Comparison of ENCODE assay signal across 28 cellular contexts in the genomic region with DNA sequence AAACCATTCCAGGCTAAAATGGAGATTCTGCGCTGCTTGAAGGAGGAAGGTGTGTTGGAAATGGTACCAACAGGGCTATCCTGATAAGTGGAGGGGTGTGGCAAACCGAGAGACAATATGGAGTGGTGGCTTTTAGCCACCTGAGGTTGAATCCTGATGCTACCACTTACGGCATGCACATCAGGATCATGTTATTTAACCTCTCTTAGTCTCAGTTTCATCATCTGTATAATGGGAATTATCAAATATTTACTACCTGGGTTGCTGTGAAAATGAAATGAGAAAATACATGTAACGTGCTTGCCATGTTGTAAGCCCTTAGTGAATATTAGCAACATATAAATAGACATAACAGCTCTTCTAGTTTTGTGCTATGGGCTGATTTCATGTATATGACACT.
"Had no signal": no experiment of that assay in that cellular context is flagged by ENCODE, and none has a peak within 500 bp of the region (broad histone marks: within the 10 kb centered on the region; RNA-seq: fewer than 3 reads in every experiment).

No MANE protein-coding gene starts in this region.

- H3K4me3 Mint-ChIP-seq: activated B cell treated with CpG ODN at 0.5 μM for 24 hours; activated CD4-positive, alpha-beta memory T cell treated with anti-CD3 and anti-CD28 coated beads, Interleukin-2, amount 10 ng/mL, durations not matched to agents 7 days and 5 days; activated naive CD4-positive, alpha-beta T cell treated with anti-CD3 and anti-CD28 coated beads, Interleukin-2, amount 10 ng/mL, durations not matched to agents 7 days and 5 days; activated naive CD8-positive, alpha-beta T cell; activated naive CD8-positive, alpha-beta T cell treated with anti-CD3 and anti-CD28 coated beads, Interleukin-2, amount 50 U/mL, for 24 hours; activated T-cell treated with anti-CD3 and anti-CD28 coated beads, Interleukin-2, amount 50 U/mL, for 4 hours; activated T-helper 1 cell treated with anti-CD3 and anti-CD28 coated beads, Interleukin-12 subunit alpha, Interleukin-12 subunit beta, Interleukin-2, Interleukin-4 antibody, amounts not matched to agents 30 ng/mL and 10 ng/mL and 1 ng/mL, durations not matched to agents 14 hours and 24 hours and 36 hours had no signal

- ATAC-seq: activated naive CD8-positive, alpha-beta T cell treated with anti-CD3 and anti-CD28 coated beads, Interleukin-2, amount 50 U/mL, for 24 hours; activated T-cell treated with anti-CD3 and anti-CD28 coated beads, Interleukin-2, amount 50 U/mL, for 4 hours; body of pancreas had no signal

- H3K27me3 Mint-ChIP-seq: activated naive CD8-positive, alpha-beta T cell had no signal

- H3K4me1 ChIP-seq: body of pancreas, breast epithelium, Peyer's patch had no signal

- H3K27ac Mint-ChIP-seq: activated B cell treated with CpG ODN at 0.5 μM for 24 hours; activated CD4-positive, alpha-beta memory T cell treated with anti-CD3 and anti-CD28 coated beads, Interleukin-2, amount 10 ng/mL, durations not matched to agents 7 days and 5 days; activated naive CD4-positive, alpha-beta T cell treated with anti-CD3 and anti-CD28 coated beads, Interleukin-2, amount 10 ng/mL, durations not matched to agents 7 days and 5 days; activated naive CD8-positive, alpha-beta T cell; activated naive CD8-positive, alpha-beta T cell treated with anti-CD3 and anti-CD28 coated beads, Interleukin-2, amount 50 U/mL, for 24 hours had no signal

- H3K36me3 Mint-ChIP-seq: activated naive CD4-positive, alpha-beta T cell treated with anti-CD3 and anti-CD28 coated beads, Interleukin-2, amount 10 ng/mL, durations not matched to agents 7 days and 5 days; activated naive CD8-positive, alpha-beta T cell had no signal

- H3K4me1 Mint-ChIP-seq: activated B cell treated with CpG ODN at 0.5 μM for 24 hours had no signal

- H3K9me3 ChIP-seq: body of pancreas, breast epithelium, Peyer's patch had no signal

- H3K9me3 Mint-ChIP-seq: activated B cell treated with CpG ODN at 0.5 μM for 24 hours; activated CD4-positive, alpha-beta memory T cell treated with anti-CD3 and anti-CD28 coated beads, Interleukin-2, amount 10 ng/mL, durations not matched to agents 7 days and 5 days; activated naive CD4-positive, alpha-beta T cell treated with anti-CD3 and anti-CD28 coated beads, Interleukin-2, amount 10 ng/mL, durations not matched to agents 7 days and 5 days; activated naive CD8-positive, alpha-beta T cell treated with anti-CD3 and anti-CD28 coated beads, Interleukin-2, amount 50 U/mL, for 24 hours; activated T-cell treated with anti-CD3 and anti-CD28 coated beads, Interleukin-2, amount 50 U/mL, for 4 hours; activated T-helper 1 cell treated with anti-CD3 and anti-CD28 coated beads, Interleukin-12 subunit alpha, Interleukin-12 subunit beta, Interleukin-2, Interleukin-4 antibody, amounts not matched to agents 30 ng/mL and 10 ng/mL and 1 ng/mL, durations not matched to agents 14 hours and 24 hours and 36 hours had no signal

- DNase-seq: activated B cell treated with CpG ODN at 0.5 μM for 24 hours; activated CD4-positive, alpha-beta memory T cell treated with anti-CD3 and anti-CD28 coated beads, Interleukin-2, amount 10 ng/mL, durations not matched to agents 7 days and 5 days; activated CD4-positive, alpha-beta T cell treated with anti-CD3 and anti-CD28 coated beads for 48 hours; activated CD4-positive, CD25-positive, alpha-beta regulatory T cell treated with anti-CD3 and anti-CD28 coated beads, Interleukin-2, amount 50 U/mL, for 72 hours; activated effector memory CD4-positive, alpha-beta T cell treated with Interleukin-2 at 50 U/mL for 16 hours; activated naive CD4-positive, alpha-beta T cell treated with anti-CD3 and anti-CD28 coated beads, Interleukin-2, amount 10 ng/mL, durations not matched to agents 7 days and 5 days; activated naive CD8-positive, alpha-beta T cell treated with anti-CD3 and anti-CD28 coated beads, Interleukin-2, amount 50 U/mL, for 24 hours; activated T-cell treated with anti-CD3 and anti-CD28 coated beads, Interleukin-2, amount 50 U/mL, for 4 hours; body of pancreas; cortex of kidney; MM.1S; MV-4-11; NCI-H1092; NCI-H1436 treated with DMSO at 0.1 percent for 48 hours; NCI-H1694 treated with DMSO at 0.1 percent for 48 hours; NCI-H2029; NCI-H2171 treated with DMSO at 0.1 percent for 48 hours; NCI-H345; NCI-H524 treated with DMSO at 0.1 percent for 48 hours; Peyer's patch; RPMI8226; SIG-M5; T-helper 9 cell had no signal

- H3K9ac ChIP-seq: KMS-11 had no signal

- H3K27me3 ChIP-seq: body of pancreas, breast epithelium, Peyer's patch had no signal

- H3K27ac ChIP-seq: body of pancreas, KMS-11, Peyer's patch, VCaP had no signal

- H3K4me2 ChIP-seq: KMS-11 had no signal

- H3K36me3 ChIP-seq: breast epithelium, Peyer's patch had no signal

- H3K4me3 ChIP-seq: body of pancreas, breast epithelium, Peyer's patch had no signal
